ENCODE assay signal across 10 cellular contexts in genomic region chr6:41577356-41577864, GRCh38. TPM values are rescaled to one million over a fixed set of nuclear protein-coding genes. Genes with fewer than 3 reads are reported as not detected.
DNase-seq lines count a peak whose midpoint lies in the region; ATAC-seq and TF ChIP-seq lines count a peak whose summit lies in the region.
"Had no signal": no experiment of that assay in that cellular context is flagged by ENCODE, and none has a peak within 500 bp of the region (broad histone marks: within the 10 kb centered on the region; RNA-seq: fewer than 3 reads in every experiment).

No MANE protein-coding gene starts in this region.

- H3K27me3 ChIP-seq in WERI-Rb-1 (ENCODE audit: insufficient read depth, low read depth, severe bottlenecking) (no peaks in the 10 kb centered on the region), iPS DF 6.9 (ENCODE audit: control insufficient read depth, insufficient read depth, low read length) (no peaks in the 10 kb centered on the region), skeletal muscle tissue (ENCODE audit: control insufficient read depth in 3 of 3, insufficient read depth in 3 of 3, low read length in 3 of 3) (no peaks in the 10 kb centered on the region), suprapubic skin (no peaks in the 10 kb centered on the region)
- H3K27me3 ChIP-seq: vagina had no signal

- no peak for TF ChIP-seq POLR2A in suprapubic skin (IDR thresholded peaks at IDR 0.05)

- WGBS in iPS DF 6.9 (ENCODE audit: insufficient coverage, insufficient read length) = no CpG with 5 or more reads among the region's 2 CpGs
- 97% methylated on average over 2 of the region's 2 CpGs for WGBS in suprapubic skin

- no peak for TF ChIP-seq CTCF in HEK293 (tag by site-specific recombination; IDR thresholded peaks at IDR 0.05)
- no peak for TF ChIP-seq CTCF in WERI-Rb-1 (IDR thresholded peaks at IDR 0.05; ENCODE audit: low read depth, low read length)
- TF ChIP-seq CTCF in suprapubic skin (IDR thresholded peaks at IDR 0.05) = no peak

- H3K4me3 ChIP-seq in HEK293 (ENCODE audit: low read depth, low read length) (no peak overlapping the region), WERI-Rb-1 (ENCODE audit: low read depth, low read length) (peak overlapping the region; percentile 26), iPS DF 6.9 (ENCODE audit: low read length) (no peak overlapping the region), skeletal muscle tissue (ENCODE audit: low read length in 3 of 3) (no peak overlapping the region), suprapubic skin (no peak overlapping the region)
- H3K4me3 ChIP-seq: vagina had no signal

- TF ChIP-seq EP300 in suprapubic skin (IDR thresholded peaks at IDR 0.05) = no peak

- DNase-seq in WERI-Rb-1 = no peak
- DNase-seq in iPS DF 6.9 (ENCODE audit: low read depth, low spot score) = no peak
- no peak for DNase-seq in suprapubic skin (ENCODE audit: low spot score in 2 of 2)
- DNase-seq in activated CD4-positive, alpha-beta T cell treated with anti-CD3 and anti-CD28 coated beads for 4 hours = no peak
- DNase-seq: T-cell had no signal

- peak overlapping the region in 2 of 3 donors; percentile 33 to 57 for H3K9ac ChIP-seq in skeletal muscle tissue (ENCODE audit: low read depth in 1 of 3, low read length in 3 of 3)

- H3K4me1 ChIP-seq in HEK293 (ENCODE audit: control insufficient read depth, insufficient read depth, low read length) (peaks cover 23% of the 10 kb centered on the region), iPS DF 6.9 (ENCODE audit: control insufficient read depth, insufficient read depth, low read length) (peaks cover 19% of the 10 kb centered on the region), skeletal muscle tissue (ENCODE audit: control insufficient read depth in 3 of 3, insufficient read depth in 3 of 3, low read length in 3 of 3) (peaks cover 23 to 36% (median 24%) of the 10 kb centered on the region in 3 donors), suprapubic skin (peaks cover 17% of the 10 kb centered on the region)

- CTCF ChIA-PET in HEK293 (lab: Yijun Ruan, JAX) = interaction anchor here (0.6 to 3.2 kb wide), 7 partner anchors 8 to 209 kb away, joined by 3 to 14 read pairs (median 4); no protein-coding TSS in a partner anchor

- ATAC-seq in HG02588 (IDR thresholded peaks at IDR 0.05; ENCODE audit: unreplicated experiment) (no peak), GM19351 (IDR thresholded peaks at IDR 0.05; ENCODE audit: unreplicated experiment) (no peak)
- ATAC-seq: T-cell had no signal

- H3K27ac ChIP-seq in HEK293 (ENCODE audit: extremely low read depth, low read depth, low read length) (peak overlapping the region; percentile 82), WERI-Rb-1 (peak overlapping the region; percentile 93), iPS DF 6.9 (ENCODE audit: low read length) (peak overlapping the region; percentile 72), skeletal muscle tissue (ENCODE audit: low read depth, low read length) (no peak overlapping the region), suprapubic skin (no peak overlapping the region)
- H3K27ac ChIP-seq: vagina had no signal

- H3K9me3 ChIP-seq in HEK293 (ENCODE audit: control insufficient read depth, insufficient read depth, low read depth, low read length) (no peaks in the 10 kb centered on the region), WERI-Rb-1 (ENCODE audit: severe bottlenecking) (no peaks in the 10 kb centered on the region), iPS DF 6.9 (ENCODE audit: control insufficient read depth, insufficient read depth, low read length) (no peaks in the 10 kb centered on the region), skeletal muscle tissue (ENCODE audit: control insufficient read depth in 3 of 3, low read length in 3 of 3) (no peaks in the 10 kb centered on the region), suprapubic skin (no peaks in the 10 kb centered on the region)
- H3K9me3 ChIP-seq: vagina had no signal

- POLR2A ChIA-PET in HEK293 (lab: Yijun Ruan, JAX) = interaction anchor here (1.3 kb wide), 1 partner anchor 25 kb away, joined by 6 read pairs; no protein-coding TSS in a partner anchor

- H3K36me3 ChIP-seq in HEK293 (ENCODE audit: control insufficient read depth in 2 of 2, insufficient read depth in 1 of 2, low read length in 2 of 2) = peaks cover 4 to 44% of the 10 kb centered on the region in 2 experiments; a peak in 2 of 3 replicates
- H3K36me3 ChIP-seq in WERI-Rb-1 = peaks cover 55% of the 10 kb centered on the region
- H3K36me3 ChIP-seq in iPS DF 6.9 (ENCODE audit: control insufficient read depth, insufficient read depth, low read length) = no peaks in the 10 kb centered on the region; the same call in 1 of the 2 replicates
- peaks cover 0 to 2% (median 0%) of the 10 kb centered on the region in 3 donors for H3K36me3 ChIP-seq in skeletal muscle tissue (ENCODE audit: control insufficient read depth in 3 of 3, insufficient read depth in 3 of 3, low read length in 3 of 3)
- H3K36me3 ChIP-seq in suprapubic skin = peaks cover 4% of the 10 kb centered on the region
- H3K36me3 ChIP-seq: vagina had no signal

TF ChIP-seq in HEK293, 187 proteins besides CTCF, POLR2A, EP300 and RAD21:
- TF ChIP-seq ZNF23 (tag by site-specific recombination; IDR thresholded peaks at IDR 0.05; ENCODE audit: borderline replicate concordance) (no peak), YY2 (tag by site-specific recombination; IDR thresholded peaks at IDR 0.05) (no peak), ZNF571 (tag by site-specific recombination; IDR thresholded peaks at IDR 0.05) (no peak), SETDB1 (IDR thresholded peaks at IDR 0.05; ENCODE audit: insufficient read length, low read length) (no peak), OVOL3 (tag by site-specific recombination; IDR thresholded peaks at IDR 0.05) (no peak), ZNF785 (tag by site-specific recombination; IDR thresholded peaks at IDR 0.05) (no peak), ZBTB48 (tag by site-specific recombination; IDR thresholded peaks at IDR 0.05) (no peak; the same call in 1 of the 2 replicates), ZNF223 (tag by site-specific recombination; IDR thresholded peaks at IDR 0.05) (no peak), ZNF664 (tag by site-specific recombination; IDR thresholded peaks at IDR 0.05) (peak; percentile 75), ZNF169 (tag by site-specific recombination; IDR thresholded peaks at IDR 0.05) (no peak)
- TF ChIP-seq, protein P1, sequence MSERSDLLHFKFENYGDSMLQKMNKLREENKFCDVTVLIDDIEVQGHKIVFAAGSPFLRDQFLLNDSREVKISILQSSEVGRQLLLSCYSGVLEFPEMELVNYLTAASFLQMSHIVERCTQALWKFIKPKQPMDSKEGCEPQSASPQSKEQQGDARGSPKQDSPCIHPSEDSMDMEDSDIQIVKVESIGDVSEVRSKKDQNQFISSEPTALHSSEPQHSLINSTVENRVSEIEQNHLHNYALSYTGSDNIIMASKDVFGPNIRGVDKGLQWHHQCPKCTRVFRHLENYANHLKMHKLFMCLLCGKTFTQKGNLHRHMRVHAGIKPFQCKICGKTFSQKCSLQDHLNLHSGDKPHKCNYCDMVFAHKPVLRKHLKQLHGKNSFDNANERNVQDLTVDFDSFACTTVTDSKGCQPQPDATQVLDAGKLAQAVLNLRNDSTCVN (tag by site-specific recombination; optimal IDR thresholded peaks at IDR 0.05) = peak; percentile 11
- TF ChIP-seq, protein P2, sequence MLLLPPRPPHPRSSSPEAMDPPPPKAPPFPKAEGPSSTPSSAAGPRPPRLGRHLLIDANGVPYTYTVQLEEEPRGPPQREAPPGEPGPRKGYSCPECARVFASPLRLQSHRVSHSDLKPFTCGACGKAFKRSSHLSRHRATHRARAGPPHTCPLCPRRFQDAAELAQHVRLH (tag by site-specific recombination; IDR thresholded peaks at IDR 0.05) = 0 out of 2 replicates have a peak, but pooled peaks have one; percentile 22

RNA-seq across cellular contexts. Expression of gene FOXP4, which starts 31.2 kb away (rescaled TPM):
- total RNA-seq in skeletal muscle tissue = 1.6 TPM
- 10 to 100 TPM in 2 of 4 donors, 1 to 10 TPM in 2; 8.1 to 12.1 (median 10.4) TPM for total RNA-seq in suprapubic skin

Comparison
In these comparisons a context has a peak if more than half of its experiments do, and no peak if none do; other contexts are left out.
1. H3K27ac ChIP-seq: peak in HEK293 (single experiment), WERI-Rb-1 (single experiment) and iPS DF 6.9 (single experiment); none in skeletal muscle tissue (single experiment) and suprapubic skin (single experiment).